8 cellular contexts compared by ENCODE assay signal in the genomic region with DNA sequence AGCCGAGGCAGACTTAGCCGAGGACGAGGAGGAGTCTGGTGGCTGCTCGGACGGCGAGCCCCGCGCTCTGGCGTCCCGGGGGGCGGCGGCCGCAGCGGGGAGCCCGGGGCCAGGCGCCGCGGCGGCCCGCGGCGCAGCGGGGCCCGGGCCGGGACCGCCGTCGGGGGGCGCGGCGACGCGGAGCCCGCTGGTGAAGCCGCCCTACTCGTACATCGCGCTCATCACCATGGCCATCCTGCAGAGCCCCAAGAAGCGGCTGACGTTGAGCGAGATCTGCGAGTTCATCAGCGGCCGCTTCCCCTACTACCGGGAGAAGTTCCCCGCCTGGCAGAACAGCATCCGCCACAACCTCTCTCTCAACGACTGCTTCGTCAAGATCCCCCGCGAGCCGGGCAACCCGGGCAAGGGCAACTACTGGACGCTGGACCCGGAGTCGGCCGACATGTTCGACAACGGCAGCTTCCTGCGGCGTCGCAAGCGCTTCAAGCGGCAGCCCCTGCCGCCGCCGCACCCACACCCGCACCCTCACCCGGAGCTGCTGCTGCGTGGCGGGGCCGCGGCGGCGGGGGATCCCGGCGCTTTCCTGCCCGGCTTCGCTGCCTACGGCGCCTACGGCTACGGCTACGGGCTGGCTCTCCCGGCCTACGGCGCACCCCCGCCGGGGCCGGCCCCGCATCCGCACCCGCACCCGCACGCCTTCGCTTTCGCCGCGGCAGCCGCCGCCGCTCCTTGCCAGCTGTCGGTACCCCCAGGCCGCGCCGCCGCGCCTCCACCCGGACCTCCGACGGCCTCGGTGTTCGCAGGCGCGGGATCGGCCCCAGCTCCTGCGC. TPM values are rescaled to one million over a fixed set of nuclear protein-coding genes. Genes with fewer than 3 reads are reported as not detected.
DNase-seq lines count a peak whose midpoint lies in the region; ATAC-seq and TF ChIP-seq lines count a peak whose summit lies in the region.

No MANE protein-coding gene starts in this region.

- H3K9me3 ChIP-seq in SK-N-MC (ENCODE audit: low read depth, low read length) (no peaks in the 10 kb centered on the region), parathyroid adenoma (ENCODE audit: control insufficient read depth, low read length) (no peaks in the 10 kb centered on the region)

- no peaks in the 10 kb centered on the region for H3K79me2 ChIP-seq in parathyroid adenoma

- no peak for ATAC-seq in HG03175 (IDR thresholded peaks at IDR 0.05; ENCODE audit: unreplicated experiment)

- peak overlapping the region; percentile 74 for H2AFZ ChIP-seq in parathyroid adenoma

- TF ChIP-seq CTCF in coronary artery (IDR thresholded peaks at IDR 0.05) = no peak
- TF ChIP-seq CTCF in parathyroid adenoma (IDR thresholded peaks at IDR 0.05) = no peak

- no peaks in the 10 kb centered on the region for H3K4me1 ChIP-seq in parathyroid adenoma

- DNase-seq in H7 (peak; percentile 70), SK-N-MC (ENCODE audit: low read depth, low spot score) (no peak), coronary artery (ENCODE audit: low spot score) (no peak), NCI-H446 (lab: John Stamatoyannopoulos, UW) (no peak), NCI-H187 (lab: John Stamatoyannopoulos, UW) (no peak), NCI-H2107 treated with DMSO at 0.1 percent for 48 hours (lab: John Stamatoyannopoulos, UW; ENCODE audit: unreplicated experiment) (no peak)

- no peaks in the 10 kb centered on the region for H3K36me3 ChIP-seq in H7 (replicated peaks; ENCODE audit: control insufficient read depth, insufficient read depth, low read length)
- H3K36me3 ChIP-seq in SK-N-MC (ENCODE audit: insufficient read depth, low read length) = no peaks in the 10 kb centered on the region
- no peaks in the 10 kb centered on the region for H3K36me3 ChIP-seq in parathyroid adenoma (ENCODE audit: control insufficient read depth, insufficient read depth, low read length)

- H3K4me3 ChIP-seq in H7 (ENCODE audit: insufficient read depth, low read depth, low read length) (peak overlapping the region; percentile 65), SK-N-MC (peak overlapping the region; percentile 97), coronary artery (peak overlapping the region; percentile 85), parathyroid adenoma (ENCODE audit: low read depth, low read length) (peak overlapping the region; percentile 54)

- H3K27ac ChIP-seq in SK-N-MC (peak overlapping the region; percentile 56), coronary artery (peak overlapping the region; percentile 84 to 92), parathyroid adenoma (no peak overlapping the region)

- H3K27me3 ChIP-seq in H7 (ENCODE audit: control insufficient read depth, insufficient read depth, low read length) (peaks cover 97% of the 10 kb centered on the region), parathyroid adenoma (ENCODE audit: control insufficient read depth, insufficient read depth, low read length) (no peaks in the 10 kb centered on the region)

- H3K9ac ChIP-seq in SK-N-MC (ENCODE audit: insufficient read length) (peak overlapping the region; percentile 82), parathyroid adenoma (no peak overlapping the region)

- peak overlapping the region; percentile 83 for H3K4me2 ChIP-seq in parathyroid adenoma (ENCODE audit: low read length)

RNA-seq across cellular contexts. Expression of a gene that starts 0.7 kb away (rescaled TPM):
- total RNA-seq in H7 (2014; rRNA removed; shearing (Covaris generic)) = 0.83 and 1.1 TPM in 2 replicates

RNA-seq across cellular contexts. Expression of a gene that starts 22.5 kb away (rescaled TPM):
- total RNA-seq in H7 (2014; rRNA removed; shearing (Covaris generic)) = 0.14 TPM in 1 of 2 replicates, not detected in the other
